In genomic region chr5:29990681-29991080, GRCh38 we compare ENCODE assay signal across 27 cellular contexts.
"Had no signal": no experiment of that assay in that cellular context is flagged by ENCODE, and none has a peak within 500 bp of the region (broad histone marks: within the 10 kb centered on the region; RNA-seq: fewer than 3 reads in every experiment).

No MANE protein-coding gene starts in this region.

- H3K27ac ChIP-seq: stomach, suprapubic skin, testis, thoracic aorta, thyroid gland, tibial artery, tibial nerve, transverse colon, upper lobe of left lung, upper lobe of right lung, uterus, vagina had no signal

- H3K36me3 ChIP-seq: stomach, suprapubic skin, thoracic aorta, thyroid gland, tibial artery, tibial nerve, transverse colon, upper lobe of left lung, upper lobe of right lung, uterus, vagina had no signal

- H3K4me3 ChIP-seq: stomach, suprapubic skin, testis, thoracic aorta, thyroid gland, tibial artery, tibial nerve, transverse colon, upper lobe of left lung, upper lobe of right lung, uterus, vagina had no signal

- H3K4me1 ChIP-seq: stomach, suprapubic skin, testis, thyroid gland, tibial artery, tibial nerve, transverse colon, upper lobe of left lung, upper lobe of right lung, uterus, vagina had no signal

- H3K27me3 ChIP-seq: stomach, suprapubic skin, testis, thyroid gland, tibial artery, tibial nerve, transverse colon, upper lobe of left lung, upper lobe of right lung, uterus, vagina had no signal

- H3K9me3 ChIP-seq: suprapubic skin, testis, thoracic aorta, thyroid gland, tibial artery, tibial nerve, transverse colon, upper lobe of left lung, upper lobe of right lung, uterus, vagina had no signal

- FAIRE-seq: urothelium cell line had no signal

- ATAC-seq: stimulated activated effector memory CD8-positive, alpha-beta T cell treated with anti-CD3 and anti-CD28 coated beads, Interleukin-12 subunit alpha, Interleukin-12 subunit beta, amount 100 ng/mL, for 72 hours; stimulated activated memory B cell treated with anti-CD40 and anti-IgM and Interleukin-4, amounts not matched to agents 10 μg/mL and 1 μg/mL and 100 μg/mL, for 72 hours; stimulated activated naive B cell treated with anti-CD40 and anti-IgM and Interleukin-4, amounts not matched to agents 10 μg/mL and 1 μg/mL and 100 μg/mL, for 72 hours; stimulated activated naive CD8-positive, alpha-beta T cell treated with anti-CD3 and anti-CD28 coated beads, Interleukin-15, amount 100 ng/mL, for 72 hours; stimulated activated naive CD8-positive, alpha-beta T cell treated with anti-CD3 and anti-CD28 coated beads, Interleukin-15, Interleukin-2, amounts not matched to agents 100 U/mL and 50 U/mL, for 24 hours; upper lobe of right lung had no signal

- DNase-seq: stimulated activated CD4-positive, alpha-beta T cell treated with anti-CD3 and anti-CD28 coated beads, Interleukin-2, amount 100 ng/mL, for 48 hours; stimulated activated CD4-positive, alpha-beta T cell treated with anti-CD3 and anti-CD28 coated beads, Interleukin-4, amount 100 ng/mL, for 1 hour; stimulated activated CD4-positive, alpha-beta T cell treated with anti-CD3 and anti-CD28 coated beads, Interleukin-4, amount 100 ng/mL, for 24 hours; stimulated activated CD4-positive, alpha-beta T cell treated with anti-CD3 and anti-CD28 coated beads, Interleukin-4, amount 100 ng/mL, for 4 hours; stimulated activated CD8-positive, alpha-beta memory T cell treated with anti-CD3 and anti-CD28 coated beads, Interleukin-4, amount 100 ng/mL, for 48 hours; stimulated activated naive B cell treated with anti-CD40 and anti-IgM and Interleukin-4, amounts not matched to agents 10 μg/mL and 1 μg/mL and 100 μg/mL, for 72 hours; stimulated activated naive CD4-positive, alpha-beta T cell; stimulated activated naive CD4-positive, alpha-beta T cell treated with Interleukin-2 at 50 U/mL for 16 hours; stimulated activated naive CD8-positive, alpha-beta T cell treated with anti-CD3 and anti-CD28 coated beads, Interleukin-15, amount 100 ng/mL, for 72 hours; stimulated activated naive CD8-positive, alpha-beta T cell treated with anti-CD3 and anti-CD28 coated beads, Interleukin-15, Interleukin-2, amounts not matched to agents 100 U/mL and 50 U/mL, for 24 hours; stomach; substantia nigra; testis; thyroid gland; tibial artery; transverse colon; trophoblast cell; upper lobe of left lung; upper lobe of right lung; uterus had no signal
